Comparison of ENCODE assay signal across 1 cellular context in genomic region chr22:39524089-39524752, GRCh38.
A peak's percentile ranks its signal among the peaks of the same experiment; 100 is the strongest.
TF ChIP-seq lines count a peak whose summit lies in the region.

No MANE protein-coding gene starts in this region.

TF ChIP-seq in HCT116, 20 proteins besides CTCF, POLR2A, EP300 and RAD21:
- TF ChIP-seq REST (IDR thresholded peaks at IDR 0.05; ENCODE audit: low read depth) = no peak
- peak; percentile 45; the same call in 1 of the 2 replicates for TF ChIP-seq POLR2AphosphoS5 (IDR thresholded peaks at IDR 0.05; ENCODE audit: low read depth, low read length)
- TF ChIP-seq EZH2 (IDR thresholded peaks at IDR 0.05) = no peak
- no peak for TF ChIP-seq EZH2phosphoT487 (IDR thresholded peaks at IDR 0.05; ENCODE audit: borderline replicate concordance)
- TF ChIP-seq ELF1 (IDR thresholded peaks at IDR 0.05; ENCODE audit: borderline replicate concordance, low read depth) = no peak
- no peak for TF ChIP-seq ZBTB33 (IDR thresholded peaks at IDR 0.05; ENCODE audit: extremely low read depth, insufficient replicate concordance, low read length)
- TF ChIP-seq ZFX (IDR thresholded peaks at IDR 0.05) = no peak
- TF ChIP-seq FOSL1 (IDR thresholded peaks at IDR 0.05; ENCODE audit: low read depth) = no peak
